18 cellular contexts compared by ENCODE assay signal in genomic region chr7:2166625-2167280, GRCh38.
DNase-seq lines count a peak whose midpoint lies in the region; ATAC-seq, FAIRE-seq and TF ChIP-seq lines count a peak whose summit lies in the region.
"Had no signal": no experiment of that assay in that cellular context is flagged by ENCODE, and none has a peak within 500 bp of the region (broad histone marks: within the 10 kb centered on the region; RNA-seq: fewer than 3 reads in every experiment).

No MANE protein-coding gene starts in this region.

- H3K9me2 ChIP-seq in Karpas-422 (replicated peaks; ENCODE audit: insufficient read depth, low read length) = no peaks in the 10 kb centered on the region

- no peaks in the 10 kb centered on the region for H3K36me3 ChIP-seq in Karpas-422 (ENCODE audit: insufficient read depth, low read length)
- H3K36me3 ChIP-seq in mammary epithelial cell (ENCODE audit: insufficient read depth, low read length) = no peaks in the 10 kb centered on the region

- FAIRE-seq in GM12892 (lab: Jason Lieb, UNC) = no peak
- FAIRE-seq: HepG2, keratinocyte had no signal

- no TSS peak for BruUV-seq in mammary epithelial cell (replicated peaks; lab: Mats Ljungman, UMichigan)

- ATAC-seq in activated CD4-positive, alpha-beta T cell treated with anti-CD3 and anti-CD28 coated beads for 36 hours = no peak
- ATAC-seq: body of pancreas; effector memory CD8-positive, alpha-beta T cell; foreskin keratinocyte; HepG2; naive thymus-derived CD8-positive, alpha-beta T cell had no signal

- intact Hi-C loops in head of caudate nucleus (cut with DNase I) = no loop called here
- intact Hi-C loops in activated CD4-positive, alpha-beta T cell treated with anti-CD3 and anti-CD28 coated beads for 36 hours (cut with DNase I, micrococcal nuclease) = no loop called here
- intact Hi-C loops in mammary epithelial cell (cut with micrococcal nuclease) = no loop called here

- CTCF ChIA-PET in activated CD4-positive, alpha-beta T cell treated with anti-CD3 and anti-CD28 coated beads for 36 hours (lab: Charles Lee) = interaction anchor here (0.6 kb wide), 1 partner anchor 135 kb away, joined by 4 read pairs; no protein-coding TSS in a partner anchor
- CTCF ChIA-PET in mammary epithelial cell (lab: Charles Lee; ENCODE audit: low non-redundant PET) = interaction anchor here (0.6 kb wide), 1 partner anchor 9 kb away, joined by 6 read pairs; no protein-coding TSS in a partner anchor

- POLR2A ChIA-PET in activated CD4-positive, alpha-beta T cell treated with anti-CD3 and anti-CD28 coated beads for 36 hours (lab: Charles Lee) = no interaction called here

- H3K36me3 Mint-ChIP-seq in activated CD4-positive, alpha-beta T cell treated with anti-CD3 and anti-CD28 coated beads for 36 hours (ENCODE audit: low read depth) = peaks cover 6% of the 10 kb centered on the region

- H3K9me3 ChIP-seq in Karpas-422 (ENCODE audit: low read length) (no peaks in the 10 kb centered on the region), mammary epithelial cell (replicated peaks; ENCODE audit: insufficient read depth, low read length) (no peaks in the 10 kb centered on the region)
- H3K9me3 ChIP-seq: body of pancreas had no signal

- H3K27ac ChIP-seq in 22Rv1 = peak overlapping the region; percentile 4; the same call in 1 of the 2 replicates
- H3K27ac ChIP-seq in Karpas-422 (ENCODE audit: low read length) = peak overlapping the region; percentile 52; the same call in 1 of the 2 replicates
- H3K27ac ChIP-seq in mammary epithelial cell (ENCODE audit: insufficient read depth, low read depth, low read length) = no peak overlapping the region
- H3K27ac ChIP-seq: body of pancreas, foreskin keratinocyte, VCaP had no signal

- peak overlapping the region; percentile 43 for H3K4me2 ChIP-seq in Karpas-422 (ENCODE audit: low read depth, low read length, poor library complexity, severe bottlenecking)
- H3K4me2 ChIP-seq in mammary epithelial cell (ENCODE audit: insufficient read depth, low read depth, low read length) = no peak overlapping the region

- H3K27ac Mint-ChIP-seq in activated CD4-positive, alpha-beta T cell treated with anti-CD3 and anti-CD28 coated beads for 36 hours = no peak overlapping the region
- H3K27ac Mint-ChIP-seq: effector memory CD8-positive, alpha-beta T cell; naive thymus-derived CD8-positive, alpha-beta T cell had no signal

- no peak for TF ChIP-seq POLR2A in GM12892 (IDR thresholded peaks at IDR 0.05; ENCODE audit: low read depth, low read length)

- no peak for DNase-seq in Karpas-422
- peak in 39 of 42 donors; percentile 33 to 88 (median 73) for DNase-seq in head of caudate nucleus
- DNase-seq in nucleus accumbens (lab: John Stamatoyannopoulos, UW) = peak in 45 of 56 donors; percentile 15 to 85 (median 45)
- DNase-seq in activated CD4-positive, alpha-beta T cell treated with anti-CD3 and anti-CD28 coated beads for 36 hours = no peak
- no peak for DNase-seq in GM10266 (ENCODE audit: extremely low spot score)
- DNase-seq in mammary epithelial cell = no peak
- DNase-seq in GM12892 (ENCODE audit: insufficient read length) = no peak
- DNase-seq: activated CD8-positive, alpha-beta memory T cell treated with anti-CD3 and anti-CD28 coated beads for 24 hours; activated gamma-delta T cell; body of pancreas; effector memory CD8-positive, alpha-beta T cell; foreskin keratinocyte; naive thymus-derived CD8-positive, alpha-beta T cell; stimulated activated naive CD4-positive, alpha-beta T cell had no signal

- no peak overlapping the region for H3K4me3 ChIP-seq in Karpas-422 (ENCODE audit: low read length)
- no peak overlapping the region for H3K4me3 ChIP-seq in mammary epithelial cell (replicated peaks in 1 of 3; ENCODE audit: insufficient read depth in 1 of 3, low read depth in 2 of 3, low read length in 3 of 3)
- H3K4me3 ChIP-seq: body of pancreas had no signal

- peaks cover 3% of the 10 kb centered on the region for H3K4me1 Mint-ChIP-seq in activated CD4-positive, alpha-beta T cell treated with anti-CD3 and anti-CD28 coated beads for 36 hours

- peaks cover 14% of the 10 kb centered on the region for H3K4me1 ChIP-seq in Karpas-422 (ENCODE audit: low read length)
- H3K4me1 ChIP-seq in mammary epithelial cell (ENCODE audit: insufficient read depth, low read length) = peaks cover 13% of the 10 kb centered on the region
- H3K4me1 ChIP-seq: body of pancreas had no signal

- no peak overlapping the region for H3K4me3 Mint-ChIP-seq in activated CD4-positive, alpha-beta T cell treated with anti-CD3 and anti-CD28 coated beads for 36 hours
- H3K4me3 Mint-ChIP-seq: effector memory CD8-positive, alpha-beta T cell; naive thymus-derived CD8-positive, alpha-beta T cell had no signal

- dilution Hi-C loops in mammary epithelial cell (cut with HindIII; ENCODE audit: low sequenced_read_pairs) = no loop called here

- WGBS in mammary epithelial cell (ENCODE audit: low coverage, missing lambda C conversion rate) = 96% methylated on average over 17 of the region's 25 CpGs

- H3K9me3 Mint-ChIP-seq in activated CD4-positive, alpha-beta T cell treated with anti-CD3 and anti-CD28 coated beads for 36 hours (ENCODE audit: low read depth) = no peaks in the 10 kb centered on the region
- H3K9me3 Mint-ChIP-seq: effector memory CD8-positive, alpha-beta T cell; naive thymus-derived CD8-positive, alpha-beta T cell had no signal

- no peaks in the 10 kb centered on the region for H3K27me3 Mint-ChIP-seq in activated CD4-positive, alpha-beta T cell treated with anti-CD3 and anti-CD28 coated beads for 36 hours
- H3K27me3 Mint-ChIP-seq: effector memory CD8-positive, alpha-beta T cell; naive thymus-derived CD8-positive, alpha-beta T cell had no signal

- no peaks in the 10 kb centered on the region for H3K27me3 ChIP-seq in Karpas-422 (ENCODE audit: low read length)
- no peaks in the 10 kb centered on the region for H3K27me3 ChIP-seq in mammary epithelial cell (ENCODE audit: insufficient read depth, low read length)
- H3K27me3 ChIP-seq: body of pancreas, foreskin keratinocyte had no signal

- H3K79me2 ChIP-seq in Karpas-422 (ENCODE audit: low read length) (peaks cover 7% of the 10 kb centered on the region; the same call in 1 of the 2 replicates), mammary epithelial cell (ENCODE audit: insufficient read depth, low read length) (no peaks in the 10 kb centered on the region)

- no peaks in the 10 kb centered on the region for H4K20me1 ChIP-seq in Karpas-422 (ENCODE audit: insufficient read depth, low read depth, low read length)
- H4K20me1 ChIP-seq in mammary epithelial cell (ENCODE audit: insufficient read depth, low read length) = no peaks in the 10 kb centered on the region

- H3K9ac ChIP-seq in Karpas-422 (ENCODE audit: low read length) (no peak overlapping the region), mammary epithelial cell (ENCODE audit: insufficient read depth, low read length) (no peak overlapping the region)

- TF ChIP-seq CTCF in 22Rv1 (IDR thresholded peaks at IDR 0.05) (no peak), GM10266 (IDR thresholded peaks at IDR 0.05; ENCODE audit: control insufficient read depth, insufficient read depth, low read depth, missing control alignments) (no peak), mammary epithelial cell (conservative IDR thresholded peaks at IDR 0.05 in 1 of 2, IDR thresholded peaks at IDR 0.05 in 1 of 2; ENCODE audit: extremely low read depth in 1 of 2, insufficient read depth in 1 of 2, low read depth in 1 of 2, low read length in 2 of 2) (no peak)

- in situ Hi-C loops in mammary epithelial cell (cut with MboI; ENCODE audit: low sequenced_read_pairs in 2 of 2) = no loop called here

- no peak overlapping the region for H2AFZ ChIP-seq in Karpas-422 (ENCODE audit: low read length)
- H2AFZ ChIP-seq in mammary epithelial cell (ENCODE audit: low read depth, low read length) = no peak overlapping the region

Comparison
In these comparisons a context has a peak if more than half of its experiments do, and no peak if none do; other contexts are left out.
1. DNase-seq: peak in head of caudate nucleus (39 of 42) and nucleus accumbens (45 of 56); none in Karpas-422 (single experiment), activated CD4-positive, alpha-beta T cell treated with anti-CD3 and anti-CD28 coated beads for 36 hours (single experiment), GM10266 (single experiment), mammary epithelial cell (single experiment) and GM12892 (single experiment).